ENCODE assay signal across 2 cellular contexts in the genomic region with DNA sequence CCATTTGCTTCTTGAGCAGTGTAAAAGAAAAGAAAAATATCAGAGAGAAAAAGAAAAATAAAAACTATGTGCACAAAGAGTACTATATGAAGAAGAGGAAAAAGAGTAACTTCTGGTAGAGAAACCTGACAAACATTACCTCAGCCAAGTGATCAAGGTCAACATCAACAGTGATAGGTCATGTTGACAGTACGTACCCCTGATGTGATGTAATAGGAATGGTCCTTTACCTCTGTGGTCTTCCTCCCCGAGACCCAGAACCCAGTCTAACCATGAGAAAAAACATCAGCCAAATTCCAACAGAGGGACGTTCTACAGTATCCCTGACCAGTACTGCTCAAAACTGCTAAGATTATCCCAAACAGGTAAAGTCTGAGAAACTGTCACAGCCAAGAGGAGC.
A peak's percentile ranks its signal among the peaks of the same experiment; 100 is the strongest.
TF ChIP-seq lines count a peak whose summit lies in the region.

No MANE protein-coding gene starts in this region.

TF ChIP-seq in WTC11, 78 proteins besides CTCF, POLR2A, EP300 and RAD21:
- TF ChIP-seq TEAD1 (CRISPR knock-in tag; IDR thresholded peaks at IDR 0.05) (no peak), SMAD4 (CRISPR knock-in tag; IDR thresholded peaks at IDR 0.05) (no peak), ZNF121 (CRISPR knock-in tag; IDR thresholded peaks at IDR 0.05) (no peak), HMGXB4 (CRISPR knock-in tag; IDR thresholded peaks at IDR 0.05) (no peak), TCF7 (CRISPR knock-in tag; IDR thresholded peaks at IDR 0.05; ENCODE audit: low read depth) (no peak), GABPB1 (CRISPR knock-in tag; IDR thresholded peaks at IDR 0.05) (peak; percentile 76)
- TF ChIP-seq, protein P1, sequence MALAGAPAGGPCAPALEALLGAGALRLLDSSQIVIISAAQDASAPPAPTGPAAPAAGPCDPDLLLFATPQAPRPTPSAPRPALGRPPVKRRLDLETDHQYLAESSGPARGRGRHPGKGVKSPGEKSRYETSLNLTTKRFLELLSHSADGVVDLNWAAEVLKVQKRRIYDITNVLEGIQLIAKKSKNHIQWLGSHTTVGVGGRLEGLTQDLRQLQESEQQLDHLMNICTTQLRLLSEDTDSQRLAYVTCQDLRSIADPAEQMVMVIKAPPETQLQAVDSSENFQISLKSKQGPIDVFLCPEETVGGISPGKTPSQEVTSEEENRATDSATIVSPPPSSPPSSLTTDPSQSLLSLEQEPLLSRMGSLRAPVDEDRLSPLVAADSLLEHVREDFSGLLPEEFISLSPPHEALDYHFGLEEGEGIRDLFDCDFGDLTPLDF (CRISPR knock-in tag; IDR thresholded peaks at IDR 0.05): no peak

TF ChIP-seq in GM12878, 131 proteins besides CTCF, POLR2A, EP300 and RAD21:
- TF ChIP-seq GATAD2B (conservative IDR thresholded peaks at IDR 0.05; ENCODE audit: low read depth) (no peak), CEBPZ (IDR thresholded peaks at IDR 0.05; ENCODE audit: low read depth, low read length) (no peak), SUPT20H (IDR thresholded peaks at IDR 0.05; ENCODE audit: borderline replicate concordance, control insufficient read depth, low read depth, low read length) (no peak), ZNF207 (IDR thresholded peaks at IDR 0.05; ENCODE audit: borderline replicate concordance) (no peak), MEF2A (IDR thresholded peaks at IDR 0.05; ENCODE audit: insufficient read depth, low read depth, low read length) (no peak), YBX1 (IDR thresholded peaks at IDR 0.05) (no peak), MYB (IDR thresholded peaks at IDR 0.05; ENCODE audit: borderline replicate concordance, low read depth, low read length) (no peak), ZNF592 (IDR thresholded peaks at IDR 0.05) (no peak), KLF5 (IDR thresholded peaks at IDR 0.05; ENCODE audit: partially characterized antibody) (no peak), SREBF1 (IDR thresholded peaks at IDR 0.05; ENCODE audit: low read length) (no peak), CUX1 (IDR thresholded peaks at IDR 0.05; ENCODE audit: insufficient replicate concordance, low read depth, low read length) (no peak), ASH2L (IDR thresholded peaks at IDR 0.05; ENCODE audit: borderline replicate concordance, low read depth) (no peak)
- TF ChIP-seq, protein P2, sequence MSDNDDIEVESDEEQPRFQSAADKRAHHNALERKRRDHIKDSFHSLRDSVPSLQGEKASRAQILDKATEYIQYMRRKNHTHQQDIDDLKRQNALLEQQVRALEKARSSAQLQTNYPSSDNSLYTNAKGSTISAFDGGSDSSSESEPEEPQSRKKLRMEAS (IDR thresholded peaks at IDR 0.05; ENCODE audit: low read depth, low read length): no peak
- TF ChIP-seq, protein P3, sequence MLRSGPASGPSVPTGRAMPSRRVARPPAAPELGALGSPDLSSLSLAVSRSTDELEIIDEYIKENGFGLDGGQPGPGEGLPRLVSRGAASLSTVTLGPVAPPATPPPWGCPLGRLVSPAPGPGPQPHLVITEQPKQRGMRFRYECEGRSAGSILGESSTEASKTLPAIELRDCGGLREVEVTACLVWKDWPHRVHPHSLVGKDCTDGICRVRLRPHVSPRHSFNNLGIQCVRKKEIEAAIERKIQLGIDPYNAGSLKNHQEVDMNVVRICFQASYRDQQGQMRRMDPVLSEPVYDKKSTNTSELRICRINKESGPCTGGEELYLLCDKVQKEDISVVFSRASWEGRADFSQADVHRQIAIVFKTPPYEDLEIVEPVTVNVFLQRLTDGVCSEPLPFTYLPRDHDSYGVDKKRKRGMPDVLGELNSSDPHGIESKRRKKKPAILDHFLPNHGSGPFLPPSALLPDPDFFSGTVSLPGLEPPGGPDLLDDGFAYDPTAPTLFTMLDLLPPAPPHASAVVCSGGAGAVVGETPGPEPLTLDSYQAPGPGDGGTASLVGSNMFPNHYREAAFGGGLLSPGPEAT (IDR thresholded peaks at IDR 0.05; ENCODE audit: low read depth): no peak
